ENCODE assay signal across 20 cellular contexts in the genomic region with DNA sequence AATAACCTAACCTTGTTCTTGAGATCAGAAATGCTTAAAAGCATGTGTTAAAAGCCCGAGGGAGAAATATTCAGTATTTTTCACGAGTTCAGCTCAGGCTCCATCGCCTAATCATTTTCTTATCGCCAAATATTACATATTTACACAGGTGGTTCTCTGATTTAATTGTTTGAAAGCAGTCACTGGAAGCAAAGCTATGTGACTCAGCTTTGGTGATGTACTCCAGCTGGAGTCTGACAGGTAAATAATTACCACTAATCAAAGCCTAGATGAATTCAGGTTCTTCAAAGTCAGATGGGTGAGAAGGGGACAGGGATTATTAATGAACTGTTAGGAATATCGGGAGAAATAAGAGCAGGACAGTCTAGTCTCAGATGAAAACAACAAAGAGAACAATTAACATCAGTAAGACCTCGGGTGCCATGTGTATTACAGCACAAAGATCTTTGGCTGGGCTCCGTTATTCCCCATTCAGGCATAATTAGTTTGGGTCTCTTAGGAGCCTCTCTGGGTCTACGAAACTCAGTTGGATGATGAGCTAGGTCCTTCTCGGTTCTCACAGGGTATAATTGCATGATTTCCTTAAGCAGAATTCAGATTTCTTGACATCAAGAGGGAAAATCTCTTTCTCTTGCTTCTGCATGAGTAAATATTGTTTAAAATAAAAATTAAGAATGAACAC.
A peak's percentile ranks its signal among the peaks of the same experiment; 100 is the strongest.
DNase-seq lines count a peak whose midpoint lies in the region; ATAC-seq and TF ChIP-seq lines count a peak whose summit lies in the region.
"Had no signal": no experiment of that assay in that cellular context is flagged by ENCODE, and none has a peak within 500 bp of the region (broad histone marks: within the 10 kb centered on the region; RNA-seq: fewer than 3 reads in every experiment).

No MANE protein-coding gene starts in this region.

- no peak for ATAC-seq in mucosa of descending colon
- ATAC-seq: foreskin keratinocyte, Panc1 had no signal

- H3K36me3 ChIP-seq in HUES48 (ENCODE audit: control insufficient read depth, insufficient read depth, low read length) (no peaks in the 10 kb centered on the region), mucosa of descending colon (ENCODE audit: low read depth) (no peaks in the 10 kb centered on the region)
- H3K36me3 ChIP-seq: cardiac muscle cell had no signal

- H3K4me1 Mint-ChIP-seq in endothelial cell (ENCODE audit: unreplicated experiment), result peaks cover 16% of the 10 kb centered on the region
- H3K4me1 Mint-ChIP-seq in progenitor cell of endocrine pancreas (ENCODE audit: low read depth), result peaks cover 40% of the 10 kb centered on the region
- H3K4me1 Mint-ChIP-seq: activated naive CD8-positive, alpha-beta T cell treated with anti-CD3 and anti-CD28 coated beads, Interleukin-2, amount 10 ng/mL, durations not matched to agents 7 days and 5 days had no signal

- TF ChIP-seq CTCF in endothelial cell (IDR thresholded peaks at IDR 0.05; ENCODE audit: unreplicated experiment), result no peak
- no peak for TF ChIP-seq CTCF in progenitor cell of endocrine pancreas (IDR thresholded peaks at IDR 0.05; ENCODE audit: unreplicated experiment)
- TF ChIP-seq CTCF in mucosa of descending colon (IDR thresholded peaks at IDR 0.05), result no peak

- peak overlapping the region; percentile 70 for H3K27ac ChIP-seq in HUES48 (ENCODE audit: low read depth, low read length)
- H3K27ac ChIP-seq: cardiac muscle cell, foreskin keratinocyte, testis had no signal

- intact Hi-C loops in mucosa of descending colon (cut with DNase I, micrococcal nuclease), result no loop called here

- H3K4me3 ChIP-seq in HUES48 (ENCODE audit: low read depth, low read length), result no peak overlapping the region
- no peak overlapping the region for H3K4me3 ChIP-seq in mucosa of descending colon
- H3K4me3 ChIP-seq: cardiac muscle cell, testis had no signal

- peak; percentile 10 to 68 for DNase-seq in NCI-H2081 (lab: John Stamatoyannopoulos, UW)
- DNase-seq in endothelial cell (ENCODE audit: low spot score), result no peak
- DNase-seq in progenitor cell of endocrine pancreas (ENCODE audit: low spot score, unreplicated experiment), result no peak
- DNase-seq in RPMI8226, result no peak
- DNase-seq in NCI-H510A (lab: John Stamatoyannopoulos, UW), result no peak
- DNase-seq in SHP77 treated with DMSO at 0.1 percent for 48 hours (lab: John Stamatoyannopoulos, UW), result no peak
- DNase-seq in mucosa of descending colon, result no peak
- DNase-seq: activated CD4-positive, alpha-beta memory T cell treated with anti-CD3 and anti-CD28 coated beads for 36 hours; activated naive CD8-positive, alpha-beta T cell treated with anti-CD3 and anti-CD28 coated beads, Interleukin-2, amount 10 ng/mL, durations not matched to agents 7 days and 5 days; effector CD4-positive, alpha-beta T cell; Karpas-422; mammary epithelial cell; NCI-H1694; NCI-H510A treated with DMSO at 0.1 percent for 48 hours; stimulated activated CD4-positive, alpha-beta T cell treated with anti-CD3 and anti-CD28 coated beads, Interleukin-4, amount 100 ng/mL, for 4 hours; testis had no signal

- H3K27ac Mint-ChIP-seq in endothelial cell (ENCODE audit: unreplicated experiment) (peak overlapping the region; percentile 4), progenitor cell of endocrine pancreas (peak overlapping the region; percentile 69)
- H3K27ac Mint-ChIP-seq: activated CD4-positive, alpha-beta memory T cell treated with anti-CD3 and anti-CD28 coated beads for 36 hours; activated naive CD8-positive, alpha-beta T cell treated with anti-CD3 and anti-CD28 coated beads, Interleukin-2, amount 10 ng/mL, durations not matched to agents 7 days and 5 days had no signal

- H3K9me3 ChIP-seq in HUES48 (ENCODE audit: control insufficient read depth, insufficient read depth, low read length), result no peaks in the 10 kb centered on the region
- no peaks in the 10 kb centered on the region for H3K9me3 ChIP-seq in mucosa of descending colon
- H3K9me3 ChIP-seq: testis had no signal

- no peak overlapping the region for H3K4me3 Mint-ChIP-seq in endothelial cell (ENCODE audit: unreplicated experiment)
- H3K4me3 Mint-ChIP-seq in progenitor cell of endocrine pancreas (ENCODE audit: low read depth), result peak overlapping the region; percentile 19
- H3K4me3 Mint-ChIP-seq: activated CD4-positive, alpha-beta memory T cell treated with anti-CD3 and anti-CD28 coated beads for 36 hours; activated naive CD8-positive, alpha-beta T cell treated with anti-CD3 and anti-CD28 coated beads, Interleukin-2, amount 10 ng/mL, durations not matched to agents 7 days and 5 days had no signal

- H3K27me3 Mint-ChIP-seq in endothelial cell (ENCODE audit: unreplicated experiment), result no peaks in the 10 kb centered on the region
- H3K27me3 Mint-ChIP-seq in progenitor cell of endocrine pancreas, result no peaks in the 10 kb centered on the region
- H3K27me3 Mint-ChIP-seq: activated CD4-positive, alpha-beta memory T cell treated with anti-CD3 and anti-CD28 coated beads for 36 hours; activated naive CD8-positive, alpha-beta T cell treated with anti-CD3 and anti-CD28 coated beads, Interleukin-2, amount 10 ng/mL, durations not matched to agents 7 days and 5 days had no signal

- no peaks in the 10 kb centered on the region for H3K27me3 ChIP-seq in HUES48 (ENCODE audit: control insufficient read depth, insufficient read depth, low read length)
- H3K27me3 ChIP-seq: cardiac muscle cell, foreskin keratinocyte, testis had no signal

- no peak overlapping the region for H3K9ac ChIP-seq in HUES48 (ENCODE audit: low read depth, low read length)

- H3K9me3 Mint-ChIP-seq in endothelial cell (ENCODE audit: unreplicated experiment), result no peaks in the 10 kb centered on the region
- no peaks in the 10 kb centered on the region for H3K9me3 Mint-ChIP-seq in progenitor cell of endocrine pancreas (ENCODE audit: low read depth)
- H3K9me3 Mint-ChIP-seq: activated CD4-positive, alpha-beta memory T cell treated with anti-CD3 and anti-CD28 coated beads for 36 hours; activated naive CD8-positive, alpha-beta T cell treated with anti-CD3 and anti-CD28 coated beads, Interleukin-2, amount 10 ng/mL, durations not matched to agents 7 days and 5 days had no signal

- no peaks in the 10 kb centered on the region for H3K36me3 Mint-ChIP-seq in endothelial cell (ENCODE audit: low read depth, unreplicated experiment)
- H3K36me3 Mint-ChIP-seq in progenitor cell of endocrine pancreas (ENCODE audit: insufficient read depth), result no peaks in the 10 kb centered on the region
- H3K36me3 Mint-ChIP-seq: activated CD4-positive, alpha-beta memory T cell treated with anti-CD3 and anti-CD28 coated beads for 36 hours had no signal

- H3K4me1 ChIP-seq in HUES48 (ENCODE audit: control insufficient read depth, insufficient read depth, low read length) (peaks cover 13% of the 10 kb centered on the region), mucosa of descending colon (ENCODE audit: low read depth) (peaks cover 2% of the 10 kb centered on the region)

Comparison
In these comparisons a context has a peak if more than half of its experiments do, and no peak if none do; other contexts are left out.
1. DNase-seq: peak in NCI-H2081 (2 of 2); none in endothelial cell (single experiment), progenitor cell of endocrine pancreas (single experiment), RPMI8226 (single experiment), NCI-H510A (single experiment), SHP77 treated with DMSO at 0.1 percent for 48 hours (single experiment) and mucosa of descending colon (0 of 3).